10 cellular contexts compared by ENCODE assay signal in genomic region chr1:70486676-70487470, GRCh38.
DNase-seq lines count a peak whose midpoint lies in the region; ATAC-seq and TF ChIP-seq lines count a peak whose summit lies in the region.
"Had no signal": no experiment of that assay in that cellular context is flagged by ENCODE, and none has a peak within 500 bp of the region (broad histone marks: within the 10 kb centered on the region; RNA-seq: fewer than 3 reads in every experiment).

No MANE protein-coding gene starts in this region.

- no peak overlapping the region for H3K4me2 ChIP-seq in GM23338
- H3K4me2 ChIP-seq in H9 (ENCODE audit: insufficient read depth, insufficient read length, low read length) = no peak overlapping the region

- no peak overlapping the region for H3K23ac ChIP-seq in H9 (ENCODE audit: insufficient read length, low read depth, low read length)

- WGBS in H9 (ENCODE audit: extremely low coverage, insufficient read length, low lambda C conversion rate) = no CpG with 5 or more reads among the region's 2 CpGs

- no peaks in the 10 kb centered on the region for H3F3A ChIP-seq in GM23338 (replicated peaks; ENCODE audit: low read depth)

- no peak overlapping the region for H3K9ac ChIP-seq in H9 (ENCODE audit: extremely low read depth, insufficient read length, low read length)

- H4K20me1 ChIP-seq in GM23338 (replicated peaks; ENCODE audit: insufficient read depth) (no peaks in the 10 kb centered on the region), H9 (ENCODE audit: control insufficient read depth, insufficient read depth, insufficient read length) (no peaks in the 10 kb centered on the region)

- no peaks in the 10 kb centered on the region for H3K9me3 ChIP-seq in RWPE2 (ENCODE audit: severe bottlenecking)
- H3K9me3 ChIP-seq in H9 (ENCODE audit: control insufficient read depth, low read depth, low read length) = no peaks in the 10 kb centered on the region

- no peaks in the 10 kb centered on the region for H3K23me2 ChIP-seq in H9 (ENCODE audit: insufficient read length, low read depth, low read length, poor library complexity, severe bottlenecking)

- no peaks in the 10 kb centered on the region for H3K9me2 ChIP-seq in GM23338 (ENCODE audit: insufficient read depth)

- no peaks in the 10 kb centered on the region for H3K4me1 ChIP-seq in GM23338 (ENCODE audit: insufficient read depth)
- no peaks in the 10 kb centered on the region for H3K4me1 ChIP-seq in RWPE2 (ENCODE audit: insufficient read depth, poor library complexity, severe bottlenecking)
- no peaks in the 10 kb centered on the region for H3K4me1 ChIP-seq in H9 (ENCODE audit: insufficient read depth, low read length)

- no peak overlapping the region for H2BK15ac ChIP-seq in H9 (ENCODE audit: low read depth, low read length)

- no peak for TF ChIP-seq CTCF in GM23338 (conservative IDR thresholded peaks at IDR 0.05; ENCODE audit: low read depth in 2 of 2)
- no peak for TF ChIP-seq CTCF in RWPE2 (IDR thresholded peaks at IDR 0.05; ENCODE audit: poor library complexity, severe bottlenecking)
- no peak for TF ChIP-seq CTCF in foreskin fibroblast (IDR thresholded peaks at IDR 0.05; ENCODE audit: low read depth, low read length)
- no peak for TF ChIP-seq CTCF in H9 (conservative IDR thresholded peaks at IDR 0.05)

- H3K79me2 ChIP-seq in GM23338 (replicated peaks; ENCODE audit: insufficient read depth) (no peaks in the 10 kb centered on the region), H9 (ENCODE audit: insufficient read depth, low read length) (no peaks in the 10 kb centered on the region)

- no peak overlapping the region for H3K56ac ChIP-seq in H9 (ENCODE audit: insufficient read length, low read depth, low read length)

- H3K9me3 Mint-ChIP-seq in GM23338 (no peaks in the 10 kb centered on the region), H9 (no peaks in the 10 kb centered on the region)

- H2BK12ac ChIP-seq in H9 (ENCODE audit: insufficient read length, low read depth, low read length) = no peak overlapping the region

- no peak overlapping the region for H3K18ac ChIP-seq in H9 (ENCODE audit: insufficient read length, low read depth, low read length)

- no peaks in the 10 kb centered on the region for H3K79me1 ChIP-seq in H9 (ENCODE audit: insufficient read depth, low read depth, low read length, poor library complexity, severe bottlenecking)

- H3K27me3 Mint-ChIP-seq in GM23338 (ENCODE audit: insufficient read depth, low read depth, poor library complexity) (no peaks in the 10 kb centered on the region), H9 (ENCODE audit: low read depth) (no peaks in the 10 kb centered on the region)

- ATAC-seq in GM23338 (no peak), RWPE2 (ENCODE audit: low read depth) (peak; percentile 89), HG02981 (IDR thresholded peaks at IDR 0.05; ENCODE audit: unreplicated experiment) (no peak), GM19463 (IDR thresholded peaks at IDR 0.05; ENCODE audit: unreplicated experiment) (no peak)

- no peak overlapping the region for H3T11ph ChIP-seq in H9 (ENCODE audit: low read length)

- H2BK120ac ChIP-seq in H9 (ENCODE audit: low read depth, low read length, poor library complexity, severe bottlenecking) = no peak overlapping the region

- H4K5ac ChIP-seq in H9 (ENCODE audit: insufficient read length, low read depth, low read length) = no peak overlapping the region

- H2AFZ ChIP-seq in GM23338 = peak overlapping the region; percentile 83; the same call in 1 of the 2 replicates
- no peak overlapping the region for H2AFZ ChIP-seq in H9 (ENCODE audit: low read length)

- H3K27ac ChIP-seq in GM23338 (ENCODE audit: low read depth) (no peak overlapping the region), RWPE2 (ENCODE audit: poor library complexity, severe bottlenecking) (no peak overlapping the region), H9 (ENCODE audit: insufficient read length, low read depth, low read length) (no peak overlapping the region)

- no peak overlapping the region for H4K8ac ChIP-seq in H9 (replicated peaks; ENCODE audit: insufficient read length, low read depth, low read length)

- H3K4me3 ChIP-seq in GM23338 = no peak overlapping the region
- no peak overlapping the region for H3K4me3 ChIP-seq in RWPE2 (ENCODE audit: severe bottlenecking)
- no peak overlapping the region for H3K4me3 ChIP-seq in foreskin fibroblast (ENCODE audit: low read depth in 1 of 2, low read length in 2 of 2)
- no peak overlapping the region for H3K4me3 ChIP-seq in skeletal muscle cell (ENCODE audit: low read depth, low read length)

- H3K36me3 ChIP-seq in GM23338 (ENCODE audit: insufficient read depth) (no peaks in the 10 kb centered on the region), RWPE2 (ENCODE audit: low read depth) (no peaks in the 10 kb centered on the region)

- H3K4me3 Mint-ChIP-seq in GM23338 (no peak overlapping the region), H9 (no peak overlapping the region)
- H3K4me3 Mint-ChIP-seq: activated B cell treated with CpG ODN at 0.5 μM for 24 hours had no signal

- no peak overlapping the region for H2BK5ac ChIP-seq in H9 (ENCODE audit: insufficient read length, low read length)

- no peak overlapping the region for H3K4ac ChIP-seq in H9 (ENCODE audit: low read depth, low read length)

- no peak overlapping the region for H2BK20ac ChIP-seq in H9 (ENCODE audit: low read depth, low read length, poor library complexity, severe bottlenecking)

- H3K36me3 Mint-ChIP-seq in GM23338 (ENCODE audit: low read depth) (no peaks in the 10 kb centered on the region), H9 (ENCODE audit: insufficient read depth in 1 of 3, low read depth in 3 of 3) (no peaks in the 10 kb centered on the region)

- H2AK5ac ChIP-seq in H9 (ENCODE audit: insufficient read length, low read length) = no peak overlapping the region

- DNase-seq in GM23338 (ENCODE audit: low spot score) (no peak), RWPE2 (ENCODE audit: low spot score) (no peak), foreskin fibroblast (peak; percentile 79 to 92), skeletal muscle cell (ENCODE audit: low read depth) (peak; percentile 79), H9 (no peak), COLO829 (ENCODE audit: low spot score) (no peak)
- DNase-seq: activated B cell treated with CpG ODN at 0.5 μM for 24 hours, NCI-H2081 treated with DMSO at 0.1 percent for 48 hours had no signal

- no peak overlapping the region for H4K91ac ChIP-seq in H9 (ENCODE audit: insufficient read length, low read depth, low read length)

- H3K4me1 Mint-ChIP-seq in GM23338 (no peaks in the 10 kb centered on the region; the same call in 2 of the 3 replicates), H9 (no peaks in the 10 kb centered on the region)
- H3K4me1 Mint-ChIP-seq: activated B cell treated with CpG ODN at 0.5 μM for 24 hours had no signal

- no peak overlapping the region for H3K27ac Mint-ChIP-seq in GM23338
- H3K27ac Mint-ChIP-seq in H9 = no peak overlapping the region
- H3K27ac Mint-ChIP-seq: activated B cell treated with CpG ODN at 0.5 μM for 24 hours had no signal

- no peak overlapping the region for H3K14ac ChIP-seq in H9 (ENCODE audit: insufficient read depth, low read length)

- H3K27me3 ChIP-seq in GM23338 (ENCODE audit: insufficient read depth) = no peaks in the 10 kb centered on the region
- H3K27me3 ChIP-seq in RWPE2 (ENCODE audit: insufficient read depth, poor library complexity, severe bottlenecking) = no peaks in the 10 kb centered on the region
- no peaks in the 10 kb centered on the region for H3K27me3 ChIP-seq in H9 (ENCODE audit: insufficient read depth, low read length)

TF ChIP-seq in GM23338, 12 proteins besides CTCF, POLR2A, EP300 and RAD21:
- no peak for TF ChIP-seq STAT1 (IDR thresholded peaks at IDR 0.05; ENCODE audit: unreplicated experiment)
- no peak for TF ChIP-seq EZH2phosphoT487 (IDR thresholded peaks at IDR 0.05; ENCODE audit: unreplicated experiment)
- no peak for TF ChIP-seq REST (IDR thresholded peaks at IDR 0.05; ENCODE audit: unreplicated experiment)
- TF ChIP-seq ZNF331 (CRISPR knock-in tag; IDR thresholded peaks at IDR 0.05; ENCODE audit: low read depth) = no peak
TF ChIP-seq in GM23338: peak in this region for 0.

Comparison
In these comparisons a context has a peak if more than half of its experiments do, and no peak if none do; other contexts are left out.
1. DNase-seq: peak in foreskin fibroblast (2 of 2) and skeletal muscle cell (single experiment); none in GM23338 (single experiment), RWPE2 (single experiment), H9 (single experiment) and COLO829 (single experiment).